ENCODE assay signal across 8 cellular contexts in the genomic region with DNA sequence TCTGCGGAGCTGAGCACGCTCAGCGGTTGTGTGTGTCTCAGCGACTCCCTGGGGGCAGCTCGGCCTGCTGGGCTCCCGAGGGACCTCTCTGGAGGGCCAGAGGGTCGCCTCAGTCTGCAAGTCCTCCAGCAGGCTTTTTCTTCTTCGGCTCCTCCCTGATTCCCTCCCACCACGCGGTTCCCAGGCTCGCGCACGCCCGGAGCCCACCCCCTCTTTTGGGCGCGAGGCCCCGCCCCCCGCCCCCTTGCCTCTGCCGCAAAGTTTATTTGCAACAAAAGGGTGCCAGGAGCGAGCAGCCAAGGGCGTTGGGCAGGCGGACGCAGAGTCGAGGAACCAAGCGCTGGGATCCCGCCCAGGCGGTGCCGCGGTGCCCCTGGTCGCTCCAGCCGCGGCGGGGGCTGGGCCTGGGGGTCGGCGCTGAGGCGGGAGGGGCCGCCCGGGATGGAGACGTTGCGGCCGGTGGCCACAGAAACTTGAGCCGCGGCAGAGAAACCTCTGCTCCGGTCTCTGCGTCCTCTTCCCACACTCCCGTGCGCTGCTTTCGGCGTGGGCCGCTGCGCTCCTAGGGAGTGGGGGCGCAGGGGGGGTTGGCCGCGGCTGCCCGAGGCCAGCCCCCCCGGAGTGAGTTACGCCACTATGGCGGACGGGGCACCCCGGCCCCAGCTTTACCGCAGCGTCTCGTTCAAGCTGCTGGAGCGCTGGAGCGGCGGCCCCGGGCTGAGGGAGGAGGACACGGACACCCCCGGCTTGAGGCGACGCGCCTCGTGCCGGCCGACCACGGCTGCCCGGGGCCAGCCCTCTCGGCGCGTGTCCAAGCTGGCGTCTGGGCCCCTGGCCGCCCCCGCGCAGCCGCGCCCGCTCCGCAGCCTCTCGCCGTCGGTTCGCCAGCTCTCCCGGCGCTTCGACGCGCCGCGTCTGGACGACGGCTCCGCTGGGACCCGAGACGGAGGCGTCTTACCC. TPM values are rescaled to one million over a fixed set of nuclear protein-coding genes. Genes with fewer than 3 reads are reported as not detected.
DNase-seq lines count a peak whose midpoint lies in the region; ATAC-seq lines count a peak whose summit lies in the region.

A gene with protein sequence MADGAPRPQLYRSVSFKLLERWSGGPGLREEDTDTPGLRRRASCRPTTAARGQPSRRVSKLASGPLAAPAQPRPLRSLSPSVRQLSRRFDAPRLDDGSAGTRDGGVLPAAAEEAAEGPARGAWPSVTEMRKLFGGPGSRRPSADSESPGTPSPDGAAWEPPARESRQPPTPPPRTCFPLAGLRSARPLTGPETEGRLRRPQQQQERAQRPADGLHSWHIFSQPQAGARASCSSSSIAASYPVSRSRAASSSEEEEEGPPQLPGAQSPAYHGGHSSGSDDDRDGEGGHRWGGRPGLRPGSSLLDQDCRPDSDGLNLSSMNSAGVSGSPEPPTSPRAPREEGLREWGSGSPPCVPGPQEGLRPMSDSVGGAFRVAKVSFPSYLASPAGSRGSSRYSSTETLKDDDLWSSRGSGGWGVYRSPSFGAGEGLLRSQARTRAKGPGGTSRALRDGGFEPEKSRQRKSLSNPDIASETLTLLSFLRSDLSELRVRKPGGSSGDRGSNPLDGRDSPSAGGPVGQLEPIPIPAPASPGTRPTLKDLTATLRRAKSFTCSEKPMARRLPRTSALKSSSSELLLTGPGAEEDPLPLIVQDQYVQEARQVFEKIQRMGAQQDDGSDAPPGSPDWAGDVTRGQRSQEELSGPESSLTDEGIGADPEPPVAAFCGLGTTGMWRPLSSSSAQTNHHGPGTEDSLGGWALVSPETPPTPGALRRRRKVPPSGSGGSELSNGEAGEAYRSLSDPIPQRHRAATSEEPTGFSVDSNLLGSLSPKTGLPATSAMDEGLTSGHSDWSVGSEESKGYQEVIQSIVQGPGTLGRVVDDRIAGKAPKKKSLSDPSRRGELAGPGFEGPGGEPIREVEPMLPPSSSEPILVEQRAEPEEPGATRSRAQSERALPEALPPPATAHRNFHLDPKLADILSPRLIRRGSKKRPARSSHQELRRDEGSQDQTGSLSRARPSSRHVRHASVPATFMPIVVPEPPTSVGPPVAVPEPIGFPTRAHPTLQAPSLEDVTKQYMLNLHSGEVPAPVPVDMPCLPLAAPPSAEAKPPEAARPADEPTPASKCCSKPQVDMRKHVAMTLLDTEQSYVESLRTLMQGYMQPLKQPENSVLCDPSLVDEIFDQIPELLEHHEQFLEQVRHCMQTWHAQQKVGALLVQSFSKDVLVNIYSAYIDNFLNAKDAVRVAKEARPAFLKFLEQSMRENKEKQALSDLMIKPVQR (N-terminal part only) (plus strand): TSS at position 274 of the 960 bp plus-strand sequence. CDS start 363 bp downstream, at position 637.

- no peaks in the 10 kb centered on the region for H3K4me1 ChIP-seq in endocrine pancreas (ENCODE audit: control insufficient read depth, insufficient read depth, low read length)

- H3K4me3 ChIP-seq in endocrine pancreas (ENCODE audit: control insufficient read depth, insufficient read depth, low read length) = peak within 1 kb of the TSS; percentile 48

- DNase-seq in activated T-cell treated with anti-CD3 and anti-CD28 coated beads for 4 hours (peak; percentile 47), NCI-H2196 (lab: John Stamatoyannopoulos, UW; ENCODE audit: unreplicated experiment) (peak; percentile 69), lung microvascular endothelial cell (ENCODE audit: low read depth in 2 of 2) (peak; percentile 78 to 82)
- DNase-seq in activated T-cell treated with anti-CD3 and anti-CD28 coated beads, Interleukin-2, amount 50 U/mL, for 1 hour = no peak
- peak; percentile 10 to 13 for DNase-seq in activated CD4-positive, alpha-beta T cell treated with anti-CD3 and anti-CD28 coated beads, Interleukin-2, amount 50 U/mL, for 24 hours (ENCODE audit: low read depth in 1 of 2, low spot score in 1 of 2)
- peak; percentile 15 for DNase-seq in stimulated activated CD8-positive, alpha-beta memory T cell treated with anti-CD3 and anti-CD28 coated beads, Interleukin-4, amount 100 ng/mL, for 24 hours (ENCODE audit: low read depth)

- no peaks in the 10 kb centered on the region for H3K27me3 ChIP-seq in endocrine pancreas (ENCODE audit: control insufficient read depth, insufficient read depth, low read length)

- H3K36me3 ChIP-seq in endocrine pancreas (ENCODE audit: control insufficient read depth, insufficient read depth, low read length) = no peaks in the 10 kb centered on the region

- peak; percentile 16 for ATAC-seq in HG02970 (IDR thresholded peaks at IDR 0.05; ENCODE audit: low FRiP score, unreplicated experiment)

- H3K9ac ChIP-seq in endocrine pancreas (ENCODE audit: control insufficient read depth, insufficient read depth, low read length) = peak within 1 kb of the TSS; percentile 69

- no peaks in the 10 kb centered on the region for H3K9me3 ChIP-seq in endocrine pancreas (ENCODE audit: control insufficient read depth, low read length)

RNA-seq across cellular contexts. Expression of the gene that starts here (rescaled TPM):
- 28.0 and 30.7 TPM in 2 replicates for total RNA-seq in lung microvascular endothelial cell
